In genomic region chr4:73221734-73222133, GRCh38 we compare ENCODE assay signal across 9 cellular contexts. TPM values are rescaled to one million over a fixed set of nuclear protein-coding genes. Genes with fewer than 3 reads are reported as not detected.
DNase-seq lines count a peak whose midpoint lies in the region; ATAC-seq and TF ChIP-seq lines count a peak whose summit lies in the region.
"Had no signal": no experiment of that assay in that cellular context is flagged by ENCODE, and none has a peak within 500 bp of the region (broad histone marks: within the 10 kb centered on the region; RNA-seq: fewer than 3 reads in every experiment).

No MANE protein-coding gene starts in this region.

- peaks cover 17 to 56% (median 48%) of the 10 kb centered on the region in 4 donors for H3K4me1 Mint-ChIP-seq in CD4-positive, CD25-positive, alpha-beta regulatory T cell
- H3K4me1 Mint-ChIP-seq in brain (peaks cover 62% of the 10 kb centered on the region), natural killer cell (peaks cover 18 to 21% of the 10 kb centered on the region in 2 donors)

- no peak for TF ChIP-seq POLR2A in IMR-90 (IDR thresholded peaks at IDR 0.05; ENCODE audit: low read depth, low read length)

- TF ChIP-seq CTCF in IMR-90 (conservative IDR thresholded peaks at IDR 0.05; ENCODE audit: low read depth, low read length) (no peak), brain (conservative IDR thresholded peaks at IDR 0.05) (no peak), natural killer cell (IDR thresholded peaks at IDR 0.05) (no peak)

- H3K27me3 Mint-ChIP-seq in CD4-positive, CD25-positive, alpha-beta regulatory T cell: no peaks in the 10 kb centered on the region
- H3K27me3 Mint-ChIP-seq in brain: no peaks in the 10 kb centered on the region
- H3K27me3 Mint-ChIP-seq in natural killer cell (ENCODE audit: low read depth in 2 of 2): no peaks in the 10 kb centered on the region

- no peak overlapping the region for H2AFZ ChIP-seq in IMR-90 (replicated peaks; ENCODE audit: low read length, poor library complexity)

- no peak for DNase-seq in CD4-positive, CD25-positive, alpha-beta regulatory T cell
- no peak for DNase-seq in IMR-90
- DNase-seq in natural killer cell: no peak
- DNase-seq in NCI-H187 treated with DMSO at 0.1 percent for 48 hours (lab: John Stamatoyannopoulos, UW): no peak
- no peak for DNase-seq in NCI-H524 treated with DMSO at 0.1 percent for 48 hours (lab: John Stamatoyannopoulos, UW)
- DNase-seq: anterior cingulate cortex had no signal

- no peak overlapping the region for H4K5ac ChIP-seq in IMR-90 (ENCODE audit: low read depth, low read length)

- peaks cover 10% of the 10 kb centered on the region for H3K36me3 Mint-ChIP-seq in CD4-positive, CD25-positive, alpha-beta regulatory T cell
- H3K36me3 Mint-ChIP-seq in brain (peaks cover 18% of the 10 kb centered on the region), natural killer cell (no peaks in the 10 kb centered on the region)

- no peak overlapping the region for H2BK5ac ChIP-seq in IMR-90 (ENCODE audit: low read depth, low read length, poor library complexity, severe bottlenecking)

- H3K14ac ChIP-seq in IMR-90 (replicated peaks; ENCODE audit: low read depth, low read length): peak overlapping the region; percentile 74

- H3K56ac ChIP-seq in IMR-90 (ENCODE audit: extremely low read depth, insufficient read depth, low read length): no peak overlapping the region

- peak overlapping the region; percentile 15 to 75 (median 70) for H3K4me3 Mint-ChIP-seq in CD4-positive, CD25-positive, alpha-beta regulatory T cell
- H3K4me3 Mint-ChIP-seq in brain (peak overlapping the region in 3 of 5 experiments; percentile 86 to 91 (median 86)), natural killer cell (peak overlapping the region; percentile 73)

- no peaks in the 10 kb centered on the region for H3K9me3 ChIP-seq in CD4-positive, CD25-positive, alpha-beta regulatory T cell (ENCODE audit: control insufficient read depth in 2 of 2, low read length in 2 of 2)
- H3K9me3 ChIP-seq in IMR-90 (ENCODE audit: control insufficient read depth, insufficient read depth, low read length): no peaks in the 10 kb centered on the region

- no peaks in the 10 kb centered on the region for H3K27me3 ChIP-seq in CD4-positive, CD25-positive, alpha-beta regulatory T cell (ENCODE audit: control insufficient read depth, insufficient read depth, low read length)
- H3K27me3 ChIP-seq in IMR-90 (ENCODE audit: control insufficient read depth, insufficient read depth, low read length): no peaks in the 10 kb centered on the region

- no peaks in the 10 kb centered on the region for H3K9me1 ChIP-seq in IMR-90 (ENCODE audit: insufficient read depth, low read length)

- peak overlapping the region; percentile 92 for H3K27ac ChIP-seq in CD4-positive, CD25-positive, alpha-beta regulatory T cell (ENCODE audit: insufficient read depth, low read length, poor library complexity, severe bottlenecking)
- no peak overlapping the region for H3K27ac ChIP-seq in IMR-90 (ENCODE audit: insufficient read depth, low read length)

- peak overlapping the region; percentile 22; the same call in 1 of the 2 replicates for H3K4ac ChIP-seq in IMR-90 (ENCODE audit: low read depth, low read length)

- H4K8ac ChIP-seq in IMR-90 (ENCODE audit: low read depth in 2 of 2, low read length in 2 of 2): no peak overlapping the region; a peak in 1 of 4 replicates

- no peak overlapping the region for H2AK5ac ChIP-seq in IMR-90 (ENCODE audit: low read depth, low read length)

- dilution Hi-C loops in IMR-90 (cut with HindIII; ENCODE audit: low sequenced_read_pairs, unreplicated experiment): no loop called here

- peaks cover 17% of the 10 kb centered on the region; the same call in 1 of the 2 replicates for H4K20me1 ChIP-seq in IMR-90 (ENCODE audit: insufficient read depth, low read length)

- H4K91ac ChIP-seq in IMR-90 (ENCODE audit: insufficient read depth, low read depth, low read length): no peak overlapping the region

- no peaks in the 10 kb centered on the region for H3K36me3 ChIP-seq in CD4-positive, CD25-positive, alpha-beta regulatory T cell (ENCODE audit: control insufficient read depth, insufficient read depth, low read length)
- no peaks in the 10 kb centered on the region for H3K36me3 ChIP-seq in IMR-90 (ENCODE audit: control insufficient read depth, insufficient read depth, low read length)

- H3K79me1 ChIP-seq in IMR-90 (ENCODE audit: low read depth in 1 of 2, low read length in 2 of 2): peaks cover 2 to 40% of the 10 kb centered on the region in 2 experiments; a peak in 3 of 4 replicates

- WGBS in IMR-90 (ENCODE audit: extremely low coverage in 2 of 2, insufficient read length in 1 of 2), 2 experiments: no CpG with 5 or more reads among the region's 2 CpGs

- H3K9me3 Mint-ChIP-seq in CD4-positive, CD25-positive, alpha-beta regulatory T cell: no peaks in the 10 kb centered on the region
- no peaks in the 10 kb centered on the region for H3K9me3 Mint-ChIP-seq in brain
- no peaks in the 10 kb centered on the region for H3K9me3 Mint-ChIP-seq in natural killer cell

- no peak overlapping the region; the same call in 1 of the 2 replicates for H2BK20ac ChIP-seq in IMR-90 (ENCODE audit: low read depth, low read length)

- peaks cover 20% of the 10 kb centered on the region for H3K4me1 ChIP-seq in CD4-positive, CD25-positive, alpha-beta regulatory T cell (ENCODE audit: control insufficient read depth, insufficient read depth, low read length, poor library complexity, severe bottlenecking)
- peaks cover 3% of the 10 kb centered on the region for H3K4me1 ChIP-seq in IMR-90 (ENCODE audit: control insufficient read depth, insufficient read depth, low read length)

- no peak for TF ChIP-seq RAD21 in IMR-90 (IDR thresholded peaks at IDR 0.05; ENCODE audit: low read length)

- intact Hi-C loops in IMR-90 (cut with micrococcal nuclease): loop anchor here (5.0 kb wide), 1 partner anchor 36 kb away; the partner anchor contains the start of gene ANKRD17
- intact Hi-C loops in natural killer cell (cut with micrococcal nuclease): no loop called here

- no TSS peak for BruUV-seq in IMR-90 (replicated peaks; lab: Mats Ljungman, UMichigan)

- no peak for ATAC-seq in CD4-positive, CD25-positive, alpha-beta regulatory T cell (ENCODE audit: low read depth in 2 of 2)
- ATAC-seq in IMR-90 (ENCODE audit: low read depth) (no peak), natural killer cell (no peak), HG03354 (IDR thresholded peaks at IDR 0.05; ENCODE audit: poor library complexity, severe bottlenecking, unreplicated experiment) (no peak), GM18519 (IDR thresholded peaks at IDR 0.05; ENCODE audit: low FRiP score, unreplicated experiment) (no peak)

- H3K27ac Mint-ChIP-seq in CD4-positive, CD25-positive, alpha-beta regulatory T cell: peak overlapping the region; percentile 9 to 57 (median 21)
- H3K27ac Mint-ChIP-seq in brain: peak overlapping the region in 4 of 5 experiments; percentile 75 to 94 (median 86)
- no peak overlapping the region for H3K27ac Mint-ChIP-seq in natural killer cell

- H3K18ac ChIP-seq in IMR-90 (ENCODE audit: low read depth, low read length): no peak overlapping the region

- H2BK15ac ChIP-seq in IMR-90 (ENCODE audit: low read depth, low read length): no peak overlapping the region

- in situ Hi-C loops in IMR-90 (cut with MboI; ENCODE audit: low sequenced_read_pairs): no loop called here

- POLR2A ChIA-PET in IMR-90 (lab: Charles Lee; ENCODE audit: unreplicated experiment): no interaction called here

- H3K9ac ChIP-seq in IMR-90 (ENCODE audit: low read depth, low read length): peak overlapping the region; percentile 29; the same call in 1 of the 2 replicates

- H3K4me2 ChIP-seq in IMR-90 (ENCODE audit: low read depth, low read length): peak overlapping the region; percentile 94

- CTCF ChIA-PET in IMR-90 (lab: Yijun Ruan, JAX): no interaction called here

- H2BK120ac ChIP-seq in IMR-90 (ENCODE audit: low read depth, low read length): no peak overlapping the region; the same call in 1 of the 2 replicates

- peak overlapping the region; percentile 49 for H2AK9ac ChIP-seq in IMR-90 (replicated peaks; ENCODE audit: low read depth, low read length, poor library complexity)

- peak overlapping the region; percentile 100 for H3K4me3 ChIP-seq in CD4-positive, CD25-positive, alpha-beta regulatory T cell (ENCODE audit: low read depth, low read length)
- no peak overlapping the region for H3K4me3 ChIP-seq in IMR-90 (ENCODE audit: insufficient read depth, low read depth, low read length)

- peak overlapping the region; percentile 82 for H3K23ac ChIP-seq in IMR-90 (ENCODE audit: low read depth, low read length)

TF ChIP-seq in IMR-90, 13 proteins besides CTCF, POLR2A, EP300 and RAD21 (continues in another document):
- TF ChIP-seq, protein P1, sequence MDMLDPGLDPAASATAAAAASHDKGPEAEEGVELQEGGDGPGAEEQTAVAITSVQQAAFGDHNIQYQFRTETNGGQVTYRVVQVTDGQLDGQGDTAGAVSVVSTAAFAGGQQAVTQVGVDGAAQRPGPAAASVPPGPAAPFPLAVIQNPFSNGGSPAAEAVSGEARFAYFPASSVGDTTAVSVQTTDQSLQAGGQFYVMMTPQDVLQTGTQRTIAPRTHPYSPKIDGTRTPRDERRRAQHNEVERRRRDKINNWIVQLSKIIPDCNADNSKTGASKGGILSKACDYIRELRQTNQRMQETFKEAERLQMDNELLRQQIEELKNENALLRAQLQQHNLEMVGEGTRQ (IDR thresholded peaks at IDR 0.05; ENCODE audit: low read depth, low read length): no peak
- TF ChIP-seq NFE2L2 (IDR thresholded peaks at IDR 0.05; ENCODE audit: low read depth, low read length) (no peak), CHD1 (IDR thresholded peaks at IDR 0.05; ENCODE audit: low read depth, low read length) (no peak), SMC3 (IDR thresholded peaks at IDR 0.05; ENCODE audit: low read depth, low read length) (no peak), MAFK (IDR thresholded peaks at IDR 0.05; ENCODE audit: low read depth, low read length) (no peak), BHLHE40 (IDR thresholded peaks at IDR 0.05; ENCODE audit: low read depth, low read length) (no peak), MXI1 (IDR thresholded peaks at IDR 0.05; ENCODE audit: borderline replicate concordance, low read depth, low read length) (no peak), CEBPB (IDR thresholded peaks at IDR 0.05; ENCODE audit: low read depth, low read length) (no peak)

RNA-seq across cellular contexts. Expression of gene ANKRD17, which starts 36.9 kb away (rescaled TPM):
- 63.4 TPM for total RNA-seq in CD4-positive, CD25-positive, alpha-beta regulatory T cell
- 10 to 100 TPM in 1 of 4 donors, 1 to 10 TPM in 3; 6.9 to 10.6 (median 9.7) TPM for polyA plus RNA-seq in CD4-positive, CD25-positive, alpha-beta regulatory T cell
- total RNA-seq in IMR-90 (2012; rRNA removed) (75.3 and 77.2 TPM in 2 replicates), natural killer cell (10 to 100 TPM; 51.8 to 70.2 (median 63.0) TPM)
- polyA plus RNA-seq in IMR-90 (2012; rRNA removed) (28.5 and 30.5 TPM in 2 replicates), brain (ENCODE audit: insufficient read depth, low read depth, low replicate concordance) (30.0 TPM)
- 6.8 and 8.8 TPM in 2 replicates for polyA plus RNA-seq in IMR-90 (2012; cell fraction: cytosol; rRNA removed)
- polyA plus RNA-seq in IMR-90 (2012; cell fraction: nucleus; rRNA removed; ENCODE audit: low replicate concordance): 13.9 and 48.1 TPM in 2 replicates

Comparison
In these comparisons a context has a peak if more than half of its experiments do, and no peak if none do; other contexts are left out.
1. H3K27ac Mint-ChIP-seq: peak in CD4-positive, CD25-positive, alpha-beta regulatory T cell (3 of 3) and brain (4 of 5); none in natural killer cell (0 of 2).
2. Peak in every context shown above with its lines, with median percentiles within 50 percentile points of each other: H3K4me3 Mint-ChIP-seq.